16 cellular contexts compared by ENCODE assay signal in genomic region chr16:87129771-87130170, GRCh38.
DNase-seq lines count a peak whose midpoint lies in the region; ATAC-seq and TF ChIP-seq lines count a peak whose summit lies in the region.
"Had no signal": no experiment of that assay in that cellular context is flagged by ENCODE, and none has a peak within 500 bp of the region (broad histone marks: within the 10 kb centered on the region; RNA-seq: fewer than 3 reads in every experiment).

No MANE protein-coding gene starts in this region.

- peak overlapping the region; percentile 5 for H3K4me3 ChIP-seq in thoracic aorta
- H3K4me3 ChIP-seq: SK-N-MC, thyroid gland had no signal

- H3K9me3 ChIP-seq in thoracic aorta = no peaks in the 10 kb centered on the region
- H3K9me3 ChIP-seq: thyroid gland had no signal

- peaks cover 3% of the 10 kb centered on the region for H3K9me3 Mint-ChIP-seq in stimulated activated effector memory CD8-positive, alpha-beta T cell treated with anti-CD3 and anti-CD28 coated beads, Interleukin-12 subunit alpha, Interleukin-12 subunit beta, amount 100 ng/mL, for 72 hours

- no peak overlapping the region for H3K27ac ChIP-seq in thoracic aorta
- H3K27ac ChIP-seq: SK-N-MC, thyroid gland had no signal

- H3K36me3 Mint-ChIP-seq in stimulated activated effector memory CD8-positive, alpha-beta T cell treated with anti-CD3 and anti-CD28 coated beads, Interleukin-12 subunit alpha, Interleukin-12 subunit beta, amount 100 ng/mL, for 72 hours = no peaks in the 10 kb centered on the region
- H3K36me3 Mint-ChIP-seq: CD4-positive, CD25-positive, alpha-beta regulatory T cell had no signal

- ATAC-seq in thoracic aorta (ENCODE audit: insufficient number of reproducible peaks, low FRiP score, low read depth) (no peak), HG02678 (IDR thresholded peaks at IDR 0.05; ENCODE audit: unreplicated experiment) (no peak)
- ATAC-seq in stimulated activated effector memory CD8-positive, alpha-beta T cell treated with anti-CD3 and anti-CD28 coated beads, Interleukin-12 subunit alpha, Interleukin-12 subunit beta, amount 100 ng/mL, for 72 hours = no peak
- ATAC-seq: activated CD8-positive, alpha-beta T cell treated with anti-CD3 and anti-CD28 coated beads, Interleukin-2, amount 10 ng/mL, durations not matched to agents 7 days and 5 days; activated T-helper 17 cell treated with anti-CD3 and anti-CD28 coated beads, Interleukin-2, amount 50 U/mL, for 72 hours; left colon had no signal

- no peaks in the 10 kb centered on the region for H3K27me3 ChIP-seq in thoracic aorta (replicated peaks; ENCODE audit: insufficient read depth)
- H3K27me3 ChIP-seq: thyroid gland had no signal

- DNase-seq in M059J (ENCODE audit: low read depth) = peak; percentile 96
- peak; percentile 69 for DNase-seq in astrocyte of the hippocampus (ENCODE audit: low read depth, low spot score)
- peak; percentile 56 for DNase-seq in iris pigment epithelial cell (ENCODE audit: low read depth)
- no peak for DNase-seq in thoracic aorta (ENCODE audit: low spot score)
- no peak for DNase-seq in stimulated activated effector memory CD8-positive, alpha-beta T cell treated with anti-CD3 and anti-CD28 coated beads, Interleukin-12 subunit alpha, Interleukin-12 subunit beta, amount 100 ng/mL, for 72 hours (ENCODE audit: low spot score in 2 of 2)
- DNase-seq in 8988T = no peak
- DNase-seq: activated CD8-positive, alpha-beta T cell treated with anti-CD3 and anti-CD28 coated beads, Interleukin-2, amount 10 ng/mL, durations not matched to agents 7 days and 5 days; anterior cingulate cortex; CD4-positive, CD25-positive, alpha-beta regulatory T cell; DND-41; glutamatergic neuron; left colon; thyroid gland had no signal

- H3K36me3 ChIP-seq in thoracic aorta = no peaks in the 10 kb centered on the region
- H3K36me3 ChIP-seq: thyroid gland had no signal

- H3K4me3 Mint-ChIP-seq in stimulated activated effector memory CD8-positive, alpha-beta T cell treated with anti-CD3 and anti-CD28 coated beads, Interleukin-12 subunit alpha, Interleukin-12 subunit beta, amount 100 ng/mL, for 72 hours = no peak overlapping the region
- H3K4me3 Mint-ChIP-seq: activated CD8-positive, alpha-beta T cell treated with anti-CD3 and anti-CD28 coated beads, Interleukin-2, amount 10 ng/mL, durations not matched to agents 7 days and 5 days; activated T-helper 17 cell treated with anti-CD3 and anti-CD28 coated beads, Interleukin-2, amount 50 U/mL, for 72 hours; CD4-positive, CD25-positive, alpha-beta regulatory T cell had no signal

- H3K4me1 Mint-ChIP-seq in stimulated activated effector memory CD8-positive, alpha-beta T cell treated with anti-CD3 and anti-CD28 coated beads, Interleukin-12 subunit alpha, Interleukin-12 subunit beta, amount 100 ng/mL, for 72 hours = no peaks in the 10 kb centered on the region
- H3K4me1 Mint-ChIP-seq: activated T-helper 17 cell treated with anti-CD3 and anti-CD28 coated beads, Interleukin-2, amount 50 U/mL, for 72 hours; CD4-positive, CD25-positive, alpha-beta regulatory T cell had no signal

- H3K4me1 ChIP-seq in thoracic aorta (ENCODE audit: control insufficient read depth in 1 of 2, low read depth in 2 of 2) = peaks cover 20 to 65% of the 10 kb centered on the region in 2 donors
- H3K4me1 ChIP-seq: thyroid gland had no signal

- TF ChIP-seq CTCF in thoracic aorta (IDR thresholded peaks at IDR 0.05) = no peak

- no peak overlapping the region for H3K27ac Mint-ChIP-seq in stimulated activated effector memory CD8-positive, alpha-beta T cell treated with anti-CD3 and anti-CD28 coated beads, Interleukin-12 subunit alpha, Interleukin-12 subunit beta, amount 100 ng/mL, for 72 hours
- H3K27ac Mint-ChIP-seq: activated CD8-positive, alpha-beta T cell treated with anti-CD3 and anti-CD28 coated beads, Interleukin-2, amount 10 ng/mL, durations not matched to agents 7 days and 5 days; activated T-helper 17 cell treated with anti-CD3 and anti-CD28 coated beads, Interleukin-2, amount 50 U/mL, for 72 hours; CD4-positive, CD25-positive, alpha-beta regulatory T cell had no signal

Comparison
In these comparisons a context has a peak if more than half of its experiments do, and no peak if none do; other contexts are left out.
1. DNase-seq: peak in M059J (single experiment), astrocyte of the hippocampus (single experiment) and iris pigment epithelial cell (single experiment); none in thoracic aorta (single experiment), stimulated activated effector memory CD8-positive, alpha-beta T cell treated with anti-CD3 and anti-CD28 coated beads, Interleukin-12 subunit alpha, Interleukin-12 subunit beta, amount 100 ng/mL, for 72 hours (0 of 2) and 8988T (single experiment).